Comparison of ENCODE assay signal across 1 cellular context in the genomic region with DNA sequence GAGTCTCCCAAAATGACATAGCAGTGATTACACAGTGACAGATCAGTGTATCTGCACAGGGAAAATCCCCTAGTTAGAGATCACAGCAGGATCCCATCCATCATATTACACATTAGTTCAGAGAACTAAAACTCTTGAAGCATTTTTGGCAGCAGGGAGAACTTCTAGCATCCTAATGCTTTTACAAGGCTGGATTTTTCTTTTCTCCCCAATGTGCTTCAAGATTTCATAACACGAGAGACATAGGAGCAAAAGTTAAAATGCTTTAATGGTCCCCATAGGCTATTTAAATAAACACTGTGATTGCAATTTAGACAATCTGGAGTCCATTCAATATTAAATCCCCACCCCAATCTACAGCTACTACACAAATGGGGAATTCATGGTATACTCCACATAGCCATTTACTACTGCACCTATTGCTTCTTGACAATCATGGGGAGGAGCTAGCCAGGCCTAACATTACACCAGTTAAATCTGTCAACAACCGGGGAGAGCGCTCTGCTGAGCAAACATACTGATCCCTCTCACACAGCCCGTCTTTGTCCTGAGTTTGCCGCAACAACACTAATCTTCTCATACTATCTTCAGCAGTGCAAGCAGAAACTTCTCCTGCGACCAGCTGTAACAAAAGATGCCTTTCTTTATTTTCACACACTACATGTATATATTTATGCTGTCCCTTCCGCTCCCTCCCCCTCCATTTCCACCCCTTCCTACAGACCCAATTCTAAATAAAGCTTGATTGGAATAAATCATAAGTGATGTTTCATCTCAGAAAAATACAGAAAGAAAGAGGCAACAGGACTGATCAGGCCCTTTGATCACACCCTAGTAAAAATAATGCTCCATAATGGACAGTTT.
TF ChIP-seq lines count a peak whose summit lies in the region.

No MANE protein-coding gene starts in this region.

TF ChIP-seq in HepG2, 621 proteins besides CTCF, POLR2A, EP300 and RAD21 (continued from another document):
- TF ChIP-seq, protein P1, sequence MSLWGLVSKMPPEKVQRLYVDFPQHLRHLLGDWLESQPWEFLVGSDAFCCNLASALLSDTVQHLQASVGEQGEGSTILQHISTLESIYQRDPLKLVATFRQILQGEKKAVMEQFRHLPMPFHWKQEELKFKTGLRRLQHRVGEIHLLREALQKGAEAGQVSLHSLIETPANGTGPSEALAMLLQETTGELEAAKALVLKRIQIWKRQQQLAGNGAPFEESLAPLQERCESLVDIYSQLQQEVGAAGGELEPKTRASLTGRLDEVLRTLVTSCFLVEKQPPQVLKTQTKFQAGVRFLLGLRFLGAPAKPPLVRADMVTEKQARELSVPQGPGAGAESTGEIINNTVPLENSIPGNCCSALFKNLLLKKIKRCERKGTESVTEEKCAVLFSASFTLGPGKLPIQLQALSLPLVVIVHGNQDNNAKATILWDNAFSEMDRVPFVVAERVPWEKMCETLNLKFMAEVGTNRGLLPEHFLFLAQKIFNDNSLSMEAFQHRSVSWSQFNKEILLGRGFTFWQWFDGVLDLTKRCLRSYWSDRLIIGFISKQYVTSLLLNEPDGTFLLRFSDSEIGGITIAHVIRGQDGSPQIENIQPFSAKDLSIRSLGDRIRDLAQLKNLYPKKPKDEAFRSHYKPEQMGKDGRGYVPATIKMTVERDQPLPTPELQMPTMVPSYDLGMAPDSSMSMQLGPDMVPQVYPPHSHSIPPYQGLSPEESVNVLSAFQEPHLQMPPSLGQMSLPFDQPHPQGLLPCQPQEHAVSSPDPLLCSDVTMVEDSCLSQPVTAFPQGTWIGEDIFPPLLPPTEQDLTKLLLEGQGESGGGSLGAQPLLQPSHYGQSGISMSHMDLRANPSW (CRISPR knock-in tag; IDR thresholded peaks at IDR 0.05; ENCODE audit: borderline replicate concordance): no peak
- 0 out of 2 replicates have a peak, but pooled peaks have one; percentile 10 for TF ChIP-seq ZNF24 (IDR thresholded peaks at IDR 0.05)
- TF ChIP-seq RXRA (CRISPR knock-in tag; IDR thresholded peaks at IDR 0.05): peak; percentile 42; the same call in 1 of the 2 replicates
- no peak for TF ChIP-seq ZNF562 (CRISPR knock-in tag; IDR thresholded peaks at IDR 0.05; ENCODE audit: borderline replicate concordance)
- no peak for TF ChIP-seq HNRNPL (IDR thresholded peaks at IDR 0.05; ENCODE audit: low read depth, low read length)
- no peak for TF ChIP-seq HMGA1 (CRISPR knock-in tag; conservative IDR thresholded peaks at IDR 0.05)
- no peak for TF ChIP-seq ARNT2 (CRISPR knock-in tag; IDR thresholded peaks at IDR 0.05; ENCODE audit: low read depth)
- no peak for TF ChIP-seq NFE2 (CRISPR knock-in tag; IDR thresholded peaks at IDR 0.05)
- no peak for TF ChIP-seq ZNF207 (IDR thresholded peaks at IDR 0.05; ENCODE audit: borderline replicate concordance)
- TF ChIP-seq ZBTB3 (CRISPR knock-in tag; IDR thresholded peaks at IDR 0.05; ENCODE audit: borderline replicate concordance, low read depth): no peak
- no peak for TF ChIP-seq ZNF841 (CRISPR knock-in tag; IDR thresholded peaks at IDR 0.05; ENCODE audit: borderline replicate concordance)
- TF ChIP-seq CEBPG (CRISPR knock-in tag; IDR thresholded peaks at IDR 0.05): peak; percentile 83
- TF ChIP-seq BCL6 (CRISPR knock-in tag; IDR thresholded peaks at IDR 0.05): peak; percentile 60
- TF ChIP-seq ZFP1 (CRISPR knock-in tag; IDR thresholded peaks at IDR 0.05): no peak
